In the genomic region with DNA sequence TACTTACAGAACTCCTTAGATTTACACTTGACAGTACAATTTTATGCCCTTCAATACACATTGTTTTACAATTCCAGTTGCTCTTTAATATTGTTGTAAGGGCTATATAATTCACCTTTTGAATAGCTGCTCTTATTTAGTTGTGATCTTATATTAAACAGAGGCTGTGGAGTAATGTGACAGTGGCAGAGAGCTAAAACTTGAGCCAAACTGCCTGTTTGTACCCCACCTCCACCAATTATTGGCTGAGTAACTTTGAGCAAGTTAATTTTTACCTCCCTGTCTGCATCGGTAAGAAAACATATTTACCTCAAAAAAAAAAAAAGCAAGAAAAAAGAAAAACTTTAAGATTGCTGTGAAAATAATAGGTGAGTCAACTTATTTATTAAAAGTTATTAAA, we compare ENCODE assay signal across 11 cellular contexts. TPM values are rescaled to one million over a fixed set of nuclear protein-coding genes. Genes with fewer than 3 reads are reported as not detected.
DNase-seq lines count a peak whose midpoint lies in the region; ATAC-seq, FAIRE-seq and TF ChIP-seq lines count a peak whose summit lies in the region.
"Had no signal": no experiment of that assay in that cellular context is flagged by ENCODE, and none has a peak within 500 bp of the region (broad histone marks: within the 10 kb centered on the region; RNA-seq: fewer than 3 reads in every experiment).

No MANE protein-coding gene starts in this region.

- POLR2A ChIA-PET in PC-9 (lab: Charles Lee; ENCODE audit: unreplicated experiment), result no interaction called here

- H2AFZ ChIP-seq in PC-9, result no peak overlapping the region

- H3K9me3 ChIP-seq in PC-9 (ENCODE audit: insufficient read depth, low read depth), result 0 out of 2 replicates have a peak, but pooled peaks cover 4% of the 10 kb centered on the region
- no peaks in the 10 kb centered on the region for H3K9me3 ChIP-seq in ovary

- no peak for TF ChIP-seq CTCF in GM12864 (IDR thresholded peaks at IDR 0.05; ENCODE audit: low read depth, low read length, missing control alignments)
- TF ChIP-seq CTCF in PC-9 (conservative IDR thresholded peaks at IDR 0.05), result no peak
- no peak for TF ChIP-seq CTCF in epithelial cell of proximal tubule (conservative IDR thresholded peaks at IDR 0.05; ENCODE audit: low read depth, low read length)
- no peak for TF ChIP-seq CTCF in ovary (IDR thresholded peaks at IDR 0.05)

- CTCF ChIA-PET in PC-9 (lab: Charles Lee), result interaction anchor here (0.7 kb wide), 1 partner anchor 417 kb away, joined by 3 read pairs; no protein-coding TSS in a partner anchor

- H3K27me3 ChIP-seq in PC-9 (ENCODE audit: insufficient read depth, low read depth) (no peaks in the 10 kb centered on the region), ovary (no peaks in the 10 kb centered on the region)

- no TSS peak for BruUV-seq in PC-9 (replicated peaks; lab: Mats Ljungman, UMichigan)

- no peak for FAIRE-seq in frontal cortex (lab: Jason Lieb, UNC)

- 2 to 10% (median 7%) methylated on average over 1 of the region's 1 CpG for WGBS in ovary, 3 donors

- peaks cover 53% of the 10 kb centered on the region for H4K20me1 ChIP-seq in PC-9 (ENCODE audit: insufficient read depth)

- H3K36me3 ChIP-seq in PC-9 (ENCODE audit: low read depth), result peaks cover 26% of the 10 kb centered on the region
- H3K36me3 ChIP-seq in ovary, result no peaks in the 10 kb centered on the region

- no peak for ATAC-seq in HG02852 (IDR thresholded peaks at IDR 0.05; ENCODE audit: unreplicated experiment)
- ATAC-seq: esophagus mucosa had no signal

- peaks cover 68% of the 10 kb centered on the region for H3K79me2 ChIP-seq in PC-9 (ENCODE audit: low read depth)

- H3F3A ChIP-seq in PC-9 (ENCODE audit: insufficient read depth, low read depth), result peaks cover 3% of the 10 kb centered on the region; the same call in 1 of the 2 replicates

- H3K27ac ChIP-seq in PC-9 (no peak overlapping the region), ovary (no peak overlapping the region)
- H3K27ac ChIP-seq: WERI-Rb-1 had no signal

- intact Hi-C loops in PC-9 (cut with micrococcal nuclease; ENCODE audit: unreplicated experiment) (loop anchor here (5.0 kb wide), 3 partner anchors 79 to 926 kb away; no protein-coding TSS in a partner anchor), ovary (cut with DNase I) (loop anchor here in 2 of 4 donors (5.0 to 10.0 kb wide), 2 partner anchors 203 to 389 kb away; partner anchors contain the start of genes ACTRT3 (in 1 of the 2), SKIL (in 1 of the 2) and TERC (in 1 of the 2)), cardiac septum (cut with DNase I) (loop anchor here (5.0 kb wide), 1 partner anchor 201 kb away; the partner anchor contains the start of genes ACTRT3 and TERC)

- DNase-seq in GM12864 (ENCODE audit: low read depth), result no peak
- DNase-seq in PC-9, result no peak
- no peak for DNase-seq in epithelial cell of proximal tubule (ENCODE audit: low read depth)
- DNase-seq in ovary, result no peak
- no peak for DNase-seq in frontal cortex (ENCODE audit: low spot score in 2 of 2)
- DNase-seq in germinal center (ENCODE audit: low spot score), result no peak
- DNase-seq in cardiac septum (ENCODE audit: low spot score), result no peak
- DNase-seq: NCI-H1694 treated with DMSO at 0.1 percent for 48 hours, WERI-Rb-1 had no signal

- H3K9me2 ChIP-seq in PC-9 (ENCODE audit: insufficient read depth), result no peaks in the 10 kb centered on the region

- H3K4me3 ChIP-seq in GM12864 (ENCODE audit: low read depth, low read length) (peak overlapping the region; percentile 98), PC-9 (peak overlapping the region; percentile 63), epithelial cell of proximal tubule (ENCODE audit: low read depth, low read length) (peak overlapping the region; percentile 74), ovary (peak overlapping the region; percentile 99)

- peak overlapping the region; percentile 85 for H3K4me2 ChIP-seq in PC-9

- H3K4me1 ChIP-seq in PC-9 (replicated peaks; ENCODE audit: insufficient read depth), result peaks cover 25% of the 10 kb centered on the region
- H3K4me1 ChIP-seq in ovary (ENCODE audit: insufficient read depth), result peaks cover 5% of the 10 kb centered on the region

- no peak for TF ChIP-seq EP300 in ovary (IDR thresholded peaks at IDR 0.05)

- TF ChIP-seq POLR2A in ovary (IDR thresholded peaks at IDR 0.05), result no peak

RNA-seq across cellular contexts. Expression of gene SEC62, which starts 1.6 kb away (rescaled TPM):
- 61.8 and 99.6 TPM in 2 replicates for total RNA-seq in PC-9 (2021)
- 24.7 and 34.8 TPM in 2 replicates for total RNA-seq in epithelial cell of proximal tubule
- total RNA-seq in ovary, result 100 to 1,000 TPM in 5 of 7 donors, 10 to 100 TPM in 2; 34.0 to 178 (median 131) TPM
- 100 to 1,000 TPM in 1 of 2 donors, 10 to 100 TPM in 1; 49.6 to 113 TPM for polyA plus RNA-seq in ovary
- total RNA-seq in frontal cortex, result 108 TPM
- total RNA-seq in cardiac septum, result 74.5 TPM

RNA-seq across cellular contexts. Expression of gene SAMD7, which starts 56.9 kb away (rescaled TPM):
- total RNA-seq in PC-9 (2021) (not detected in 2 replicates), epithelial cell of proximal tubule (not detected in 2 replicates), ovary (not detected), frontal cortex (not detected), cardiac septum (not detected)
- polyA plus RNA-seq in ovary, result not detected
- total RNA-seq: esophagus mucosa had no signal
